Comparison of ENCODE assay signal across 22 cellular contexts in genomic region chr7:20458483-20458882, GRCh38.
A peak's percentile ranks its signal among the peaks of the same experiment; 100 is the strongest.
DNase-seq lines count a peak whose midpoint lies in the region; ATAC-seq, FAIRE-seq and TF ChIP-seq lines count a peak whose summit lies in the region.
"Had no signal": no experiment of that assay in that cellular context is flagged by ENCODE, and none has a peak within 500 bp of the region (broad histone marks: within the 10 kb centered on the region; RNA-seq: fewer than 3 reads in every experiment).

No MANE protein-coding gene starts in this region.

- BruUV-seq in PC-3 (replicated peaks; lab: Mats Ljungman, UMichigan) = no TSS peak

- DNase-seq in NOMO-1 treated with DMSO at 0.1 percent for 48 hours (lab: John Stamatoyannopoulos, UW; ENCODE audit: unreplicated experiment) (peak; percentile 12), NOMO-1 treated with dmso at 0.1 percent for 144 hours (lab: John Stamatoyannopoulos, UW; ENCODE audit: unreplicated experiment) (no peak), PC-3 (peak; percentile 3), bronchial epithelial cell (ENCODE audit: low read depth) (peak; percentile 73), foreskin keratinocyte (peak; percentile 4 to 22), smooth muscle cell (lab: John Stamatoyannopoulos, UW; ENCODE audit: unreplicated experiment) (no peak)
- DNase-seq in effector memory CD8-positive, alpha-beta T cell = no peak
- DNase-seq: ACHN, Calu3, GM23248, H9, KG1, NCI-H1048, NCI-H1417, NCI-H1694, NCI-H2029 treated with DMSO at 0.1 percent for 48 hours, NCI-H526 treated with DMSO at 0.1 percent for 48 hours, SJCRH30 had no signal

- H3K27me3 Mint-ChIP-seq in effector memory CD8-positive, alpha-beta T cell = no peaks in the 10 kb centered on the region

- intact Hi-C loops in PC-3 (cut with micrococcal nuclease) = no loop called here

- ATAC-seq in PC-3 (no peak), foreskin keratinocyte (no peak), HG02870 (IDR thresholded peaks at IDR 0.05; ENCODE audit: unreplicated experiment) (no peak)
- ATAC-seq in effector memory CD8-positive, alpha-beta T cell (replicated peaks) = no peak
- ATAC-seq: Right ventricle myocardium inferior had no signal

- TF ChIP-seq CTCF in PC-3 (conservative IDR thresholded peaks at IDR 0.05; ENCODE audit: low read depth, low read length) (no peak), bronchial epithelial cell (IDR thresholded peaks at IDR 0.05; ENCODE audit: insufficient read depth, low read length, severe bottlenecking) (no peak), foreskin keratinocyte (conservative IDR thresholded peaks at IDR 0.05) (no peak), smooth muscle cell (IDR thresholded peaks at IDR 0.05; ENCODE audit: borderline replicate concordance, insufficient read depth, poor library complexity, severe bottlenecking) (no peak)

- H3F3A ChIP-seq in PC-3 (ENCODE audit: low read length, unreplicated experiment) (no peaks in the 10 kb centered on the region), smooth muscle cell (ENCODE audit: low read depth) (no peaks in the 10 kb centered on the region)

- no peaks in the 10 kb centered on the region for H3K36me3 Mint-ChIP-seq in effector memory CD8-positive, alpha-beta T cell (ENCODE audit: insufficient read depth)

- POLR2A ChIA-PET in PC-3 (lab: Charles Lee; ENCODE audit: unreplicated experiment) = no interaction called here

- 63% methylated on average over 1 of the region's 1 CpG for WGBS in smooth muscle cell (ENCODE audit: low lambda C conversion rate)

- no peak overlapping the region for H2AFZ ChIP-seq in PC-3 (ENCODE audit: low read length)
- H2AFZ ChIP-seq in smooth muscle cell (ENCODE audit: low read depth) = no peak overlapping the region
- H2AFZ ChIP-seq: GM23248 had no signal

- no peak overlapping the region for H3K4me3 ChIP-seq in PC-3 (ENCODE audit: low read length)
- H3K4me3 ChIP-seq in bronchial epithelial cell (ENCODE audit: low read depth, low read length) = no peak overlapping the region
- no peak overlapping the region for H3K4me3 ChIP-seq in smooth muscle cell
- H3K4me3 ChIP-seq: GM23248, SJCRH30 had no signal

- H3K9ac ChIP-seq in PC-3 (ENCODE audit: low read length) = no peak overlapping the region
- no peak overlapping the region for H3K9ac ChIP-seq in smooth muscle cell (ENCODE audit: low read depth)
- H3K9ac ChIP-seq: GM23248 had no signal

- no peak for FAIRE-seq in bronchial epithelial cell (lab: Jason Lieb, UNC)
- FAIRE-seq: HTR-8/SVneo had no signal

- H3K4me1 Mint-ChIP-seq in effector memory CD8-positive, alpha-beta T cell (ENCODE audit: low read depth in 2 of 2) = no peaks in the 10 kb centered on the region
- H3K4me1 Mint-ChIP-seq: H9 had no signal

- no peaks in the 10 kb centered on the region for H3K9me2 ChIP-seq in PC-3 (replicated peaks; ENCODE audit: low read length)

- no peaks in the 10 kb centered on the region for H3K79me2 ChIP-seq in PC-3 (ENCODE audit: low read length)
- no peaks in the 10 kb centered on the region for H3K79me2 ChIP-seq in smooth muscle cell (ENCODE audit: low read depth)

- CTCF ChIA-PET in PC-3 (lab: Charles Lee) = no interaction called here

- no peak overlapping the region for H3K4me3 Mint-ChIP-seq in effector memory CD8-positive, alpha-beta T cell
- H3K4me3 Mint-ChIP-seq: H9 had no signal

- no peaks in the 10 kb centered on the region for H3K36me3 ChIP-seq in PC-3 (ENCODE audit: low read depth, low read length)
- no peaks in the 10 kb centered on the region for H3K36me3 ChIP-seq in bronchial epithelial cell (ENCODE audit: control insufficient read depth, insufficient read depth, low read length)
- no peaks in the 10 kb centered on the region for H3K36me3 ChIP-seq in smooth muscle cell (ENCODE audit: low read depth)
- H3K36me3 ChIP-seq: SJCRH30 had no signal

- H3K27me3 ChIP-seq in PC-3 (ENCODE audit: low read length) (no peaks in the 10 kb centered on the region), bronchial epithelial cell (ENCODE audit: control insufficient read depth, insufficient read depth, low read length) (no peaks in the 10 kb centered on the region), foreskin keratinocyte (no peaks in the 10 kb centered on the region), smooth muscle cell (ENCODE audit: low read depth) (no peaks in the 10 kb centered on the region)
- H3K27me3 ChIP-seq: SJCRH30 had no signal

- H4K20me1 ChIP-seq in PC-3 (ENCODE audit: low read length) (no peaks in the 10 kb centered on the region), smooth muscle cell (ENCODE audit: low read depth) (no peaks in the 10 kb centered on the region)

- H3K27ac ChIP-seq in PC-3 (ENCODE audit: low read length) (no peak overlapping the region), foreskin keratinocyte (no peak overlapping the region), smooth muscle cell (ENCODE audit: low read depth) (no peak overlapping the region)
- H3K27ac ChIP-seq: 22Rv1, GM23248, SJCRH30 had no signal

- H3K9me3 ChIP-seq in PC-3 (ENCODE audit: low read length) = no peaks in the 10 kb centered on the region
- no peaks in the 10 kb centered on the region for H3K9me3 ChIP-seq in smooth muscle cell (replicated peaks; ENCODE audit: low read depth)
- H3K9me3 ChIP-seq: SJCRH30 had no signal

- H3K9me3 Mint-ChIP-seq in effector memory CD8-positive, alpha-beta T cell = peaks cover 0 to 2% of the 10 kb centered on the region in 2 donors
- H3K9me3 Mint-ChIP-seq: H9 had no signal

- no peak overlapping the region for H3K4me2 ChIP-seq in PC-3 (ENCODE audit: low read length)
- H3K4me2 ChIP-seq in smooth muscle cell = no peak overlapping the region

- H3K4me1 ChIP-seq in PC-3 (ENCODE audit: insufficient read depth, low read length) = no peaks in the 10 kb centered on the region
- H3K4me1 ChIP-seq in foreskin keratinocyte = no peaks in the 10 kb centered on the region
- no peaks in the 10 kb centered on the region for H3K4me1 ChIP-seq in smooth muscle cell (ENCODE audit: low read depth)
- H3K4me1 ChIP-seq: SJCRH30 had no signal

- H3K27ac Mint-ChIP-seq in effector memory CD8-positive, alpha-beta T cell = no peak overlapping the region
- H3K27ac Mint-ChIP-seq: H9 had no signal

Comparison
In these comparisons a context has a peak if more than half of its experiments do, and no peak if none do; other contexts are left out.
1. DNase-seq: peak in NOMO-1 treated with DMSO at 0.1 percent for 48 hours (single experiment), PC-3 (single experiment), bronchial epithelial cell (single experiment) and foreskin keratinocyte (2 of 2); none in NOMO-1 treated with dmso at 0.1 percent for 144 hours (single experiment), smooth muscle cell (single experiment) and effector memory CD8-positive, alpha-beta T cell (0 of 3).